In the genomic region with DNA sequence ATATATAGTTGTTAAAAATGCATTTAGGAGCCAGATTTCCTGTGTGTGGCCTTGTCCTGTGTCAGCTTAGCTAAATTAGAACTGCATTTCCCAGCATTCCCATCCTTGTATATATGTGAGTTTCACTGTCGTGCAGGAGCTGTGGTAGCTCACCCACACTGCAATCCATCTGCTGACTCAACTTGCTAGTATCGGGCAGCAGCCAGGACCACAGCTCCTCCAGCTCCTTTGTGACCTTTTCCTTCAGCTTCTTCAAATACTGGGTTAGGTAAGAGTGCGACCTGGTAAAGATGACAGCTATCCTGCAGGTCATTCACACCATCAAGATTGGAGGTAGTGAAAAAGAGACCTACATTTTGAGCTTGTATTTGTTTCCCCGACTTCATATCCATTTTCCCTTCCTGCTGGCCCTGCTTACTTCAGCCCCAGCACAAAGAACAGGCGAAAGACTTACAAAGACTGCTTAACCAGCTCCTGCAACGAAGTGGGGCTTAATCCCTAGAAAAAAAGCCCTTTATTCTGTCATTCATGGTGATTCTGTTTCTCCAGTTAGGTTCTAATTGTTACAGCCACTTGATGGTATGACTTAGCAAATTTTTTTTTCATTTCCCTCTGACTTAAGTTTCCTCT, we compare ENCODE assay signal across 13 cellular contexts. TPM values are rescaled to one million over a fixed set of nuclear protein-coding genes. Genes with fewer than 3 reads are reported as not detected.
A peak's percentile ranks its signal among the peaks of the same experiment; 100 is the strongest.
DNase-seq lines count a peak whose midpoint lies in the region; ATAC-seq and TF ChIP-seq lines count a peak whose summit lies in the region.
"Had no signal": no experiment of that assay in that cellular context is flagged by ENCODE, and none has a peak within 500 bp of the region (broad histone marks: within the 10 kb centered on the region; RNA-seq: fewer than 3 reads in every experiment).

No MANE protein-coding gene starts in this region.

- peak overlapping the region; percentile 68; the same call in 1 of the 2 replicates for H2BK20ac ChIP-seq in IMR-90 (ENCODE audit: low read depth, low read length)

- peaks cover 3% of the 10 kb centered on the region for H3K4me1 ChIP-seq in IMR-90 (ENCODE audit: control insufficient read depth, insufficient read depth, low read length)
- peaks cover 0 to 9% (median 0%) of the 10 kb centered on the region in 4 donors for H3K4me1 ChIP-seq in right lobe of liver

- peak overlapping the region; percentile 90 for H3K4me2 ChIP-seq in IMR-90 (ENCODE audit: low read depth, low read length)

- H3K4me3 Mint-ChIP-seq in WTC11 (no peak overlapping the region), immature natural killer cell (no peak overlapping the region)
- H3K4me3 Mint-ChIP-seq: natural killer cell treated with Interleukin-12 subunit alpha and Interleukin-12 subunit beta and Interleukin-15 and Interleukin-18, amount 100 ng/mL, for 72 hours had no signal

- peak overlapping the region; percentile 48; the same call in 1 of the 2 replicates for H3K27ac ChIP-seq in IMR-90 (ENCODE audit: insufficient read depth, low read length)
- peak overlapping the region in 1 of 3 donors; percentile 51 for H3K27ac ChIP-seq in right lobe of liver
- H3K27ac ChIP-seq: RWPE1, WERI-Rb-1 had no signal

- peak overlapping the region; percentile 2; the same call in 1 of the 2 replicates for H3K23ac ChIP-seq in IMR-90 (ENCODE audit: low read depth, low read length)

- peak overlapping the region; percentile 16 for H2BK5ac ChIP-seq in IMR-90 (ENCODE audit: low read depth, low read length, poor library complexity, severe bottlenecking)

- H3K27me3 ChIP-seq in IMR-90 (ENCODE audit: control insufficient read depth, insufficient read depth, low read length) (no peaks in the 10 kb centered on the region), right lobe of liver (no peaks in the 10 kb centered on the region)

- no peaks in the 10 kb centered on the region for H3K27me3 Mint-ChIP-seq in WTC11 (ENCODE audit: low read depth)
- peaks cover 0 to 2% (median 0%) of the 10 kb centered on the region in 3 donors for H3K27me3 Mint-ChIP-seq in immature natural killer cell (ENCODE audit: low read depth in 3 of 3)

- H3K36me3 ChIP-seq in IMR-90 (ENCODE audit: control insufficient read depth, insufficient read depth, low read length) (no peaks in the 10 kb centered on the region), right lobe of liver (no peaks in the 10 kb centered on the region)
- H3K36me3 ChIP-seq: WERI-Rb-1 had no signal

- peaks cover 25% of the 10 kb centered on the region for H3K9me3 Mint-ChIP-seq in WTC11
- H3K9me3 Mint-ChIP-seq in immature natural killer cell: peaks cover 0 to 7% (median under 1%) of the 10 kb centered on the region in 6 donors

- H3K14ac ChIP-seq in IMR-90 (replicated peaks; ENCODE audit: low read depth, low read length): peak overlapping the region; percentile 65; the same call in 1 of the 2 replicates

- no peak overlapping the region for H2AK5ac ChIP-seq in IMR-90 (ENCODE audit: low read depth, low read length)

- H3K27ac Mint-ChIP-seq in WTC11: no peak overlapping the region
- no peak overlapping the region for H3K27ac Mint-ChIP-seq in immature natural killer cell
- H3K27ac Mint-ChIP-seq: natural killer cell treated with Interleukin-12 subunit alpha and Interleukin-12 subunit beta and Interleukin-15 and Interleukin-18, amount 100 ng/mL, for 72 hours had no signal

- H3K56ac ChIP-seq in IMR-90 (ENCODE audit: extremely low read depth, insufficient read depth, low read length): no peak overlapping the region

- H3K4ac ChIP-seq in IMR-90 (ENCODE audit: low read depth, low read length): peak overlapping the region; percentile 35; the same call in 1 of the 2 replicates

- CTCF ChIA-PET in IMR-90 (lab: Yijun Ruan, JAX): interaction anchor here (1.0 to 1.1 kb wide), 2 partner anchors 26 to 99 kb away, joined by 3 read pairs; no protein-coding TSS in a partner anchor
- CTCF ChIA-PET in WTC11 (lab: Charles Lee): interaction anchor here (1.0 kb wide), 1 partner anchor 98 kb away, joined by 4 read pairs; no protein-coding TSS in a partner anchor

- TF ChIP-seq POLR2A in IMR-90 (IDR thresholded peaks at IDR 0.05; ENCODE audit: low read depth, low read length) (no peak), right lobe of liver (IDR thresholded peaks at IDR 0.05) (peak; percentile 64)

- H3K9ac ChIP-seq in IMR-90 (ENCODE audit: low read depth, low read length): peak overlapping the region; percentile 18; the same call in 1 of the 2 replicates

- H3K9me3 ChIP-seq in IMR-90 (ENCODE audit: control insufficient read depth, insufficient read depth, low read length) (no peaks in the 10 kb centered on the region), right lobe of liver (no peaks in the 10 kb centered on the region)

- no peaks in the 10 kb centered on the region for H3K9me1 ChIP-seq in IMR-90 (ENCODE audit: insufficient read depth, low read length)

- peaks cover 10% of the 10 kb centered on the region for H3K4me1 Mint-ChIP-seq in WTC11
- no peaks in the 10 kb centered on the region for H3K4me1 Mint-ChIP-seq in immature natural killer cell

- no peak for TF ChIP-seq RAD21 in IMR-90 (IDR thresholded peaks at IDR 0.05; ENCODE audit: low read length)

- peak overlapping the region; percentile 84 for H2AFZ ChIP-seq in IMR-90 (replicated peaks; ENCODE audit: low read length, poor library complexity)

- TSS peak; percentile 73 for BruUV-seq in IMR-90 (replicated peaks; lab: Mats Ljungman, UMichigan)

- no peak overlapping the region for H2BK15ac ChIP-seq in IMR-90 (ENCODE audit: low read depth, low read length)

- dilution Hi-C loops in IMR-90 (cut with HindIII; ENCODE audit: low sequenced_read_pairs, unreplicated experiment): no loop called here

- H2AK9ac ChIP-seq in IMR-90 (replicated peaks; ENCODE audit: low read depth, low read length, poor library complexity): no peak overlapping the region

- WGBS in IMR-90 (ENCODE audit: extremely low coverage in 2 of 2, insufficient read length in 1 of 2), 2 experiments: no CpG with 5 or more reads among the region's 6 CpGs
- 27% methylated on average over 6 of the region's 6 CpGs for WGBS in right lobe of liver (ENCODE audit: insufficient coverage, low coverage, low lambda C conversion rate, missing lambda C conversion rate)

- TF ChIP-seq CTCF in IMR-90 (conservative IDR thresholded peaks at IDR 0.05; ENCODE audit: low read depth, low read length) (no peak), WTC11 (IDR thresholded peaks at IDR 0.05) (no peak), right lobe of liver (IDR thresholded peaks at IDR 0.05) (no peak)

- H4K5ac ChIP-seq in IMR-90 (ENCODE audit: low read depth, low read length): peak overlapping the region; percentile 75

- H3K79me1 ChIP-seq in IMR-90 (ENCODE audit: low read depth in 1 of 2, low read length in 2 of 2): no peaks in the 10 kb centered on the region

- no peaks in the 10 kb centered on the region for H4K20me1 ChIP-seq in IMR-90 (ENCODE audit: insufficient read depth, low read length)

- H3K18ac ChIP-seq in IMR-90 (ENCODE audit: low read depth, low read length): peak overlapping the region; percentile 84

- H3K4me3 ChIP-seq in IMR-90 (ENCODE audit: insufficient read depth, low read depth, low read length) (peak overlapping the region; percentile 21; the same call in 1 of the 2 replicates), right lobe of liver (peak overlapping the region; percentile 5 to 43 (median 9))

- H4K8ac ChIP-seq in IMR-90 (ENCODE audit: low read depth in 2 of 2, low read length in 2 of 2): peak overlapping the region in 1 of 2 experiments; percentile 88; a peak in 2 of 4 replicates

- intact Hi-C loops in IMR-90 (cut with micrococcal nuclease) (no loop called here), right lobe of liver (cut with DNase I) (no loop called here)

- POLR2A ChIA-PET in IMR-90 (lab: Charles Lee; ENCODE audit: unreplicated experiment) (no interaction called here), WTC11 (lab: Charles Lee) (interaction anchor here (0.9 kb wide), 1 partner anchor 12 kb away, joined by 3 read pairs; no protein-coding TSS in a partner anchor)

- H3K36me3 Mint-ChIP-seq in WTC11 (peaks cover 13% of the 10 kb centered on the region), immature natural killer cell (peaks cover 0 to 4% (median 0%) of the 10 kb centered on the region in 3 donors)
- H3K36me3 Mint-ChIP-seq: natural killer cell treated with Interleukin-12 subunit alpha and Interleukin-12 subunit beta and Interleukin-15 and Interleukin-18, amount 100 ng/mL, for 72 hours had no signal

- peak; percentile 99 for ATAC-seq in IMR-90 (ENCODE audit: low read depth)
- ATAC-seq in WTC11: peak; percentile 38
- ATAC-seq in right lobe of liver: peak; percentile 86 to 98 (median 91)
- ATAC-seq in GM19467 (IDR thresholded peaks at IDR 0.05; ENCODE audit: unreplicated experiment): no peak
- ATAC-seq: natural killer cell treated with Interleukin-12 subunit alpha and Interleukin-12 subunit beta and Interleukin-15 and Interleukin-18, amount 100 ng/mL, for 72 hours had no signal

- DNase-seq in Caki2 (ENCODE audit: low read depth): peak; percentile 61
- peak; percentile 86 for DNase-seq in IMR-90
- DNase-seq in WTC11 (ENCODE audit: low spot score): no peak
- DNase-seq in right lobe of liver: peak in 2 of 3 donors; percentile 27 to 50
- DNase-seq in immature natural killer cell: no peak
- DNase-seq in activated gamma-delta T cell treated with Interleukin-2 at 50 U/mL for 16 hours: no peak
- DNase-seq in activated T-cell treated with anti-CD3 and anti-CD28 coated beads, Interleukin-2, amount 50 U/mL, for 48 hours: no peak
- DNase-seq: activated effector memory CD4-positive, alpha-beta T cell treated with Interleukin-2 at 50 U/mL for 16 hours; stimulated activated naive CD4-positive, alpha-beta T cell treated with Interleukin-2 at 50 U/mL for 16 hours; WERI-Rb-1 had no signal

- in situ Hi-C loops in Caki2 (cut with HindIII; ENCODE audit: low pct_unique_long_range_greater_than_20kb, low sequenced_read_pairs): no loop called here
- in situ Hi-C loops in IMR-90 (cut with MboI; ENCODE audit: low sequenced_read_pairs): no loop called here

- peak overlapping the region; percentile 79 for H2BK120ac ChIP-seq in IMR-90 (ENCODE audit: low read depth, low read length)

- H4K91ac ChIP-seq in IMR-90 (ENCODE audit: insufficient read depth, low read depth, low read length): peak overlapping the region; percentile 8; the same call in 1 of the 2 replicates

RNA-seq across cellular contexts. Expression of gene ASIC5, which starts 11.4 kb away (rescaled TPM):
- total RNA-seq in Caki2 (2014; rRNA removed; shearing (Covaris generic); ENCODE audit: low replicate concordance): not detected in 2 replicates
- total RNA-seq in IMR-90 (2012; rRNA removed): not detected in 2 replicates
- not detected in 2 replicates for polyA plus RNA-seq in IMR-90 (2012; rRNA removed)
- not detected in 2 replicates for polyA plus RNA-seq in IMR-90 (2012; cell fraction: cytosol; rRNA removed)
- not detected in 2 replicates for polyA plus RNA-seq in IMR-90 (2012; cell fraction: nucleus; rRNA removed; ENCODE audit: low replicate concordance)
- total RNA-seq in WTC11 (2021): not detected in 3 replicates
- total RNA-seq in right lobe of liver: not detected
- polyA plus RNA-seq in immature natural killer cell: not detected
- total RNA-seq: natural killer cell treated with Interleukin-12 subunit alpha and Interleukin-12 subunit beta and Interleukin-15 and Interleukin-18, amount 100 ng/mL, for 72 hours had no signal

RNA-seq across cellular contexts. Expression of gene TDO2, which starts 48.8 kb away (rescaled TPM):
- total RNA-seq in Caki2 (2014; rRNA removed; shearing (Covaris generic); ENCODE audit: low replicate concordance): 2.0 and 13.0 TPM in 2 replicates
- total RNA-seq in IMR-90 (2012; rRNA removed): 0.18 and 0.28 TPM in 2 replicates
- 0.09 and 0.19 TPM in 2 replicates for polyA plus RNA-seq in IMR-90 (2012; rRNA removed)
- 0.02 TPM in 1 of 2 replicates, not detected in the other for polyA plus RNA-seq in IMR-90 (2012; cell fraction: cytosol; rRNA removed)
- polyA plus RNA-seq in IMR-90 (2012; cell fraction: nucleus; rRNA removed; ENCODE audit: low replicate concordance): 0.03 and 0.46 TPM in 2 replicates
- total RNA-seq in WTC11 (2021): 0.13 to 0.78 TPM (median 0.18 TPM) in 3 replicates
- total RNA-seq in right lobe of liver: 100 to 1,000 TPM; 158 to 634 (median 569) TPM
- polyA plus RNA-seq in immature natural killer cell: not detected
- total RNA-seq: natural killer cell treated with Interleukin-12 subunit alpha and Interleukin-12 subunit beta and Interleukin-15 and Interleukin-18, amount 100 ng/mL, for 72 hours had no signal

Comparison
In these comparisons a context has a peak if more than half of its experiments do, and no peak if none do; other contexts are left out.
1. DNase-seq: peak in Caki2 (single experiment), IMR-90 (single experiment) and right lobe of liver (2 of 3); none in WTC11 (single experiment), immature natural killer cell (0 of 3), activated gamma-delta T cell treated with Interleukin-2 at 50 U/mL for 16 hours (single experiment) and activated T-cell treated with anti-CD3 and anti-CD28 coated beads, Interleukin-2, amount 50 U/mL, for 48 hours (0 of 2).